In the genomic region with DNA sequence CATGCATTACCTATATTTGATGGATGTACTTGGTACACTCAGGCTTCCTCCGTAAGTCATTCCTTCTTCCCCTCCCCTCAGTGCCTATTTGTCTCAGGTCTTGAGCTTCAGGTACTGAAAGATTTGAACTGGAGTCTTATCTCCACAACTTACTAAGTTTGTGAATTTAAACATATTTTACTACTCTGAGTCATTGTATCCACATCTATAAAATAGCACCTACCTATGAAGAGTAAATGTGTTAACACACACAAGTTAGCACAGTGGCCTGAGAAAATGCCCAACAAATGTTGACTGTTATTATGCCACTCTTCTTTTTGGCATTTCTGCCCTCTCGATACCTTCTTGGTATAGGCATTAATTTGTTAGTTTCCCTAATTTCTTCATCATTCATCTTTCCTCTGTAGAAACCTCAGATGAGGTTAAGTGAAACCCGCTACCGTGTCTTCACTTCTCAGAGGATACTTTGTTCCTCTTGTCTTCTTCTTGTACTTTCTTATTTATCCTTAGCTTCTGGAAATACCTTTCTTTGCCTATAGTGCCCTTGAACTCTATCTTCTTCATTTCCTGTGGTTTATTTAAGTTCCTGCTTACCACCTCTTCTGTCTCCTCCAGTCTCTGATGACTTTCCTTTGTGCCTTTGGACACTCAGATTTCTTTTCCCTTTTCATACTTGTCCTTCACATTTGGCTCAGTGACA, we compare ENCODE assay signal across 14 cellular contexts.
DNase-seq lines count a peak whose midpoint lies in the region; ATAC-seq and TF ChIP-seq lines count a peak whose summit lies in the region.
"Had no signal": no experiment of that assay in that cellular context is flagged by ENCODE, and none has a peak within 500 bp of the region (broad histone marks: within the 10 kb centered on the region; RNA-seq: fewer than 3 reads in every experiment).

No MANE protein-coding gene starts in this region.

- H3K4me3 ChIP-seq in Loucy (ENCODE audit: low read length, poor library complexity, severe bottlenecking), result no peak overlapping the region
- no peak overlapping the region for H3K4me3 ChIP-seq in smooth muscle cell
- H3K4me3 ChIP-seq in stomach, result no peak overlapping the region
- H3K4me3 ChIP-seq: BLaER1 treated with 17β-estradiol and CSF1 and Interleukin-3, amounts not matched to agents 10 nM and 100 nM; Peyer's patch; SJSA1 had no signal

- no peak for TF ChIP-seq EP300 in stomach (IDR thresholded peaks at IDR 0.05)

- H3K27me3 ChIP-seq in Loucy (ENCODE audit: insufficient read depth, low read length, poor library complexity, severe bottlenecking), result no peaks in the 10 kb centered on the region
- no peaks in the 10 kb centered on the region for H3K27me3 ChIP-seq in smooth muscle cell (ENCODE audit: low read depth)
- H3K27me3 ChIP-seq in stomach, result no peaks in the 10 kb centered on the region
- H3K27me3 ChIP-seq: BLaER1 treated with 17β-estradiol and CSF1 and Interleukin-3, amounts not matched to agents 10 nM and 100 nM; Peyer's patch; SJSA1 had no signal

- no peaks in the 10 kb centered on the region for H3K36me3 Mint-ChIP-seq in activated naive CD4-positive, alpha-beta T cell treated with anti-CD3 and anti-CD28 coated beads, Interleukin-2, amount 50 U/mL, for 72 hours
- H3K36me3 Mint-ChIP-seq in activated T-helper 17 cell treated with anti-CD3 and anti-CD28 coated beads, Interleukin-2, amount 50 U/mL, for 72 hours (ENCODE audit: low read depth), result no peaks in the 10 kb centered on the region

- H3K36me3 ChIP-seq in Loucy (ENCODE audit: insufficient read depth, low read length) (no peaks in the 10 kb centered on the region), smooth muscle cell (ENCODE audit: low read depth) (no peaks in the 10 kb centered on the region), stomach (no peaks in the 10 kb centered on the region)
- H3K36me3 ChIP-seq: BLaER1 treated with 17β-estradiol and CSF1 and Interleukin-3, amounts not matched to agents 10 nM and 100 nM; Peyer's patch; SJSA1 had no signal

- H3K4me3 Mint-ChIP-seq in activated T-helper 17 cell treated with anti-CD3 and anti-CD28 coated beads, Interleukin-2, amount 50 U/mL, for 72 hours, result no peak overlapping the region

- H3K9me3 Mint-ChIP-seq in activated naive CD4-positive, alpha-beta T cell treated with anti-CD3 and anti-CD28 coated beads, Interleukin-2, amount 50 U/mL, for 72 hours, result no peaks in the 10 kb centered on the region
- H3K9me3 Mint-ChIP-seq in activated T-helper 17 cell treated with anti-CD3 and anti-CD28 coated beads, Interleukin-2, amount 50 U/mL, for 72 hours, result no peaks in the 10 kb centered on the region

- no peak overlapping the region for H2AFZ ChIP-seq in Loucy (ENCODE audit: low read length)
- H2AFZ ChIP-seq in smooth muscle cell (ENCODE audit: low read depth), result peak overlapping the region; percentile 34

- H3K4me2 ChIP-seq in Loucy (ENCODE audit: low read depth, low read length, poor library complexity, severe bottlenecking), result peak overlapping the region; percentile 32
- no peak overlapping the region for H3K4me2 ChIP-seq in smooth muscle cell

- H3K9ac ChIP-seq in Loucy (ENCODE audit: low read depth, low read length, poor library complexity, severe bottlenecking) (no peak overlapping the region), smooth muscle cell (ENCODE audit: low read depth) (no peak overlapping the region)
- H3K9ac ChIP-seq: BLaER1 treated with 17β-estradiol and CSF1 and Interleukin-3, amounts not matched to agents 10 nM and 100 nM had no signal

- H3K4me1 Mint-ChIP-seq in activated T-helper 17 cell treated with anti-CD3 and anti-CD28 coated beads, Interleukin-2, amount 50 U/mL, for 72 hours, result peaks cover 8% of the 10 kb centered on the region

- TF ChIP-seq POLR2A in stomach (IDR thresholded peaks at IDR 0.05), result no peak

- H3F3A ChIP-seq in Loucy (ENCODE audit: low read depth), result no peaks in the 10 kb centered on the region
- H3F3A ChIP-seq in smooth muscle cell (ENCODE audit: low read depth), result no peaks in the 10 kb centered on the region

- DNase-seq in activated naive CD4-positive, alpha-beta T cell treated with anti-CD3 and anti-CD28 coated beads, Interleukin-2, amount 50 U/mL, for 72 hours (ENCODE audit: low spot score in 2 of 2), result no peak
- DNase-seq in activated naive CD4-positive, alpha-beta T cell treated with Interleukin-2 at 50 U/mL for 16 hours, result no peak
- no peak for DNase-seq in smooth muscle cell (lab: John Stamatoyannopoulos, UW; ENCODE audit: unreplicated experiment)
- DNase-seq in stomach, result no peak
- DNase-seq: NCI-H1105 treated with DMSO at 0.1 percent for 48 hours, NCI-H1694 treated with DMSO at 0.1 percent for 48 hours, NCI-H345, NCI-H524 treated with DMSO at 0.1 percent for 48 hours, Peyer's patch had no signal

- intact Hi-C loops in stomach (cut with DNase I; ENCODE audit: low total_unique reads), result no loop called here

- no peaks in the 10 kb centered on the region for H3K9me3 ChIP-seq in Loucy (ENCODE audit: insufficient read depth, low read depth, low read length)
- H3K9me3 ChIP-seq in smooth muscle cell (replicated peaks; ENCODE audit: low read depth), result no peaks in the 10 kb centered on the region
- H3K9me3 ChIP-seq in stomach, result no peaks in the 10 kb centered on the region
- H3K9me3 ChIP-seq: Peyer's patch, SJSA1 had no signal

- no peak for TF ChIP-seq CTCF in Loucy (conservative IDR thresholded peaks at IDR 0.05; ENCODE audit: low read length)
- TF ChIP-seq CTCF in smooth muscle cell (IDR thresholded peaks at IDR 0.05; ENCODE audit: borderline replicate concordance, insufficient read depth, poor library complexity, severe bottlenecking), result no peak
- no peak for TF ChIP-seq CTCF in stomach (IDR thresholded peaks at IDR 0.05)

- H3K27me3 Mint-ChIP-seq in activated T-helper 17 cell treated with anti-CD3 and anti-CD28 coated beads, Interleukin-2, amount 50 U/mL, for 72 hours, result no peaks in the 10 kb centered on the region

- H3K27ac ChIP-seq in smooth muscle cell (ENCODE audit: low read depth) (no peak overlapping the region), stomach (no peak overlapping the region)
- H3K27ac ChIP-seq: BLaER1 treated with 17β-estradiol and CSF1 and Interleukin-3, amounts not matched to agents 10 nM and 100 nM; Peyer's patch; SJSA1 had no signal

- H3K4me1 ChIP-seq in Loucy (ENCODE audit: insufficient read depth, low read length, poor library complexity, severe bottlenecking) (peaks cover 28% of the 10 kb centered on the region), smooth muscle cell (ENCODE audit: low read depth) (no peaks in the 10 kb centered on the region), stomach (no peaks in the 10 kb centered on the region)
- H3K4me1 ChIP-seq: Peyer's patch, SJSA1 had no signal

- H4K20me1 ChIP-seq in Loucy (ENCODE audit: insufficient read depth, low read length, poor library complexity, severe bottlenecking) (no peaks in the 10 kb centered on the region), smooth muscle cell (ENCODE audit: low read depth) (no peaks in the 10 kb centered on the region)
- H4K20me1 ChIP-seq: BLaER1 treated with 17β-estradiol and CSF1 and Interleukin-3, amounts not matched to agents 10 nM and 100 nM had no signal

- H3K27ac Mint-ChIP-seq in activated naive CD4-positive, alpha-beta T cell treated with anti-CD3 and anti-CD28 coated beads, Interleukin-2, amount 50 U/mL, for 72 hours, result no peak overlapping the region
- H3K27ac Mint-ChIP-seq in activated T-helper 17 cell treated with anti-CD3 and anti-CD28 coated beads, Interleukin-2, amount 50 U/mL, for 72 hours, result no peak overlapping the region

- H3K9me2 ChIP-seq in Loucy (replicated peaks; ENCODE audit: low read depth, low read length), result no peaks in the 10 kb centered on the region

- ATAC-seq in activated naive CD4-positive, alpha-beta T cell treated with anti-CD3 and anti-CD28 coated beads, Interleukin-2, amount 50 U/mL, for 72 hours, result peak; percentile 39 to 74
- ATAC-seq in activated T-helper 17 cell treated with anti-CD3 and anti-CD28 coated beads, Interleukin-2, amount 50 U/mL, for 72 hours (replicated peaks), result peak; percentile 38
- no peak for ATAC-seq in GM18511 (IDR thresholded peaks at IDR 0.05; ENCODE audit: unreplicated experiment)

- 98% methylated on average over 4 of the region's 4 CpGs for WGBS in smooth muscle cell (ENCODE audit: low lambda C conversion rate)
- WGBS in stomach, 5 donors, result 81 to 92% (median 86%) methylated on average over 4 of the region's 4 CpGs

- H3K79me2 ChIP-seq in Loucy (ENCODE audit: insufficient read depth, low read length), result no peaks in the 10 kb centered on the region
- no peaks in the 10 kb centered on the region for H3K79me2 ChIP-seq in smooth muscle cell (ENCODE audit: low read depth)
